In genomic region chr22:29521526-29521925, GRCh38 we compare ENCODE assay signal across 23 cellular contexts.
"Had no signal": no experiment of that assay in that cellular context is flagged by ENCODE, and none has a peak within 500 bp of the region (broad histone marks: within the 10 kb centered on the region; RNA-seq: fewer than 3 reads in every experiment).

No MANE protein-coding gene starts in this region.

- H3K9ac ChIP-seq: parathyroid adenoma had no signal

- H3K27me3 ChIP-seq: esophagus muscularis mucosa, gastroesophageal sphincter, right lobe of liver, transverse colon had no signal

- H3K79me2 ChIP-seq: parathyroid adenoma had no signal

- DNase-seq: effector memory CD4-positive, alpha-beta T cell; glutamatergic neuron; immature natural killer cell; kidney; left cardiac atrium; left ventricle myocardium inferior; lower lobe of right lung; naive B cell; occipital lobe; retina; right lobe of liver; stimulated activated CD4-positive, alpha-beta T cell treated with anti-CD3 and anti-CD28 coated beads, Interleukin-2, amount 100 ng/mL, for 24 hours; stimulated activated CD4-positive, alpha-beta T cell treated with anti-CD3 and anti-CD28 coated beads, Interleukin-4, amount 100 ng/mL, for 4 hours; stimulated activated naive B cell treated with anti-CD40 and anti-IgM and Interleukin-4, amounts not matched to agents 10 μg/mL and 1 μg/mL and 100 μg/mL, for 72 hours; stimulated activated naive CD8-positive, alpha-beta T cell treated with anti-CD3 and anti-CD28 coated beads, Interleukin-15, amount 100 ng/mL, for 72 hours; transverse colon had no signal

- H3K9me3 ChIP-seq: esophagus muscularis mucosa, gastroesophageal sphincter, left ventricle myocardium inferior, lower lobe of right lung, prostate gland, right lobe of liver, thoracic aorta, transverse colon had no signal

- H3K4me3 ChIP-seq: esophagus muscularis mucosa, gastroesophageal sphincter, left ventricle myocardium inferior, lower lobe of right lung, prostate gland, right lobe of liver, thoracic aorta, transverse colon had no signal

- H3K4me1 ChIP-seq: gastroesophageal sphincter, lower lobe of right lung, parathyroid adenoma, transverse colon had no signal

- H3K27ac ChIP-seq: epithelial cell of prostate, esophagus muscularis mucosa, gastroesophageal sphincter, left ventricle myocardium inferior, lower lobe of right lung, parathyroid adenoma, right lobe of liver, thoracic aorta, transverse colon had no signal

- FAIRE-seq: endometrium, kidney had no signal

- ATAC-seq: gastroesophageal sphincter; left cardiac atrium; lower lobe of right lung; stimulated activated naive B cell treated with anti-CD40 and anti-IgM and Interleukin-4, amounts not matched to agents 10 μg/mL and 1 μg/mL and 100 μg/mL, for 72 hours; stimulated activated naive CD8-positive, alpha-beta T cell treated with anti-CD3 and anti-CD28 coated beads, Interleukin-15, amount 100 ng/mL, for 72 hours had no signal

- H2AFZ ChIP-seq: parathyroid adenoma had no signal
